ENCODE assay signal across 23 cellular contexts in the genomic region with DNA sequence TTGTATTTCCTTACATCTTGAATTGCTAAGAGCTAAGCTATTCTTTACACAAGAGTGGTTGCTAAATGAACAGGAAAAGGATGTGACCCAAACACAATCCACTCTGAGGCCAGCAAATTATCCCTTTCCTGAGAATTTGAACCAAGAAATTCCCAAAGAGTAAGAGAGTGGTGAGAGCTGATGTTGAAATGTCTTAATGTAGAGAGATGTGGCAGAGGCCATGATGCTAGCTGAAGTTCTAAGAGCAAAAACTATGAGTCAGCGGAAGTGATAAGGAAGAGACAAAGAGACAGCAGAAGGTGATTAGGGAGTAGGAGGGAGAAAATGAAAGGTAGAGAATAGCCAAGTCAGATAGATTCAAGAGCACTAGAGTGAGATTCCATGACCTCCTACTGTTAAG.
DNase-seq lines count a peak whose midpoint lies in the region; ATAC-seq, FAIRE-seq and TF ChIP-seq lines count a peak whose summit lies in the region.
"Had no signal": no experiment of that assay in that cellular context is flagged by ENCODE, and none has a peak within 500 bp of the region (broad histone marks: within the 10 kb centered on the region; RNA-seq: fewer than 3 reads in every experiment).

No MANE protein-coding gene starts in this region.

- no peak overlapping the region for H3K9ac ChIP-seq in H1 (replicated peaks in 1 of 4; ENCODE audit: extremely low read depth in 1 of 4, low read depth in 3 of 4, low read length in 3 of 4)
- no peak overlapping the region for H3K9ac ChIP-seq in mesendoderm (ENCODE audit: low read length)
- H3K9ac ChIP-seq: KMS-11 had no signal

- H3K23me2 ChIP-seq in H1 (ENCODE audit: low read depth, low read length), result no peaks in the 10 kb centered on the region

- H3K4ac ChIP-seq in H1 (replicated peaks; ENCODE audit: insufficient read length, low read depth, low read length), result no peak overlapping the region
- H3K4ac ChIP-seq in mesendoderm (ENCODE audit: low read depth, low read length), result no peak overlapping the region

- H3K4me1 ChIP-seq in H1 (replicated peaks in 1 of 4; ENCODE audit: control insufficient read depth in 3 of 4, insufficient read depth in 4 of 4, low read length in 3 of 4) (peaks cover 0 to 5% (median under 1%) of the 10 kb centered on the region in 4 experiments; a peak in 2 of 7 replicates), mesendoderm (ENCODE audit: control insufficient read depth, low read depth, low read length) (no peaks in the 10 kb centered on the region)
- H3K4me1 ChIP-seq: prostate gland, thyroid gland had no signal

- H3K27me3 ChIP-seq in H1 (replicated peaks in 1 of 4; ENCODE audit: control insufficient read depth in 3 of 4, extremely low read depth in 1 of 4, insufficient read depth in 3 of 4, low read length in 3 of 4) (no peaks in the 10 kb centered on the region), mesendoderm (ENCODE audit: insufficient read depth, low read length, poor library complexity) (no peaks in the 10 kb centered on the region)
- H3K27me3 ChIP-seq: gastrocnemius medialis, left lung, thyroid gland had no signal

- H4K20me1 ChIP-seq in H1 (replicated peaks in 1 of 2; ENCODE audit: control insufficient read depth in 1 of 2, insufficient read depth in 2 of 2, low read length in 2 of 2), result no peaks in the 10 kb centered on the region

- H3K36me3 ChIP-seq in H1 (ENCODE audit: control insufficient read depth in 2 of 4, insufficient read depth in 4 of 4, low read length in 3 of 4), result no peaks in the 10 kb centered on the region
- H3K36me3 ChIP-seq in mesendoderm (ENCODE audit: control insufficient read depth, insufficient read depth, low read length), result no peaks in the 10 kb centered on the region
- H3K36me3 ChIP-seq: gastrocnemius medialis, left lung, prostate gland, thyroid gland had no signal

- H2BK15ac ChIP-seq in H1 (ENCODE audit: low read length), result no peak overlapping the region
- no peak overlapping the region for H2BK15ac ChIP-seq in mesendoderm (replicated peaks; ENCODE audit: low read depth)

- H3K23ac ChIP-seq in H1 (ENCODE audit: insufficient read length) (no peak overlapping the region), mesendoderm (ENCODE audit: low read length) (no peak overlapping the region)

- H4K5ac ChIP-seq in H1 (ENCODE audit: insufficient read length, low read depth, low read length) (no peak overlapping the region), mesendoderm (ENCODE audit: low read length) (no peak overlapping the region)

- TF ChIP-seq RAD21 in H1 (IDR thresholded peaks at IDR 0.05 in 1 of 2, conservative IDR thresholded peaks at IDR 0.05 in 1 of 2; ENCODE audit: low read depth in 2 of 2, low read length in 2 of 2), result no peak

- no peak overlapping the region for H4K8ac ChIP-seq in H1 (ENCODE audit: extremely low read depth, insufficient read depth, low read length)
- H4K8ac ChIP-seq in mesendoderm (ENCODE audit: low read depth, low read length), result no peak overlapping the region

- 100% methylated on average over 1 of the region's 1 CpG; no CpG with 5 or more reads in 1 of the 2 experiments for WGBS in H1 (ENCODE audit: extremely low coverage in 1 of 2, insufficient coverage in 1 of 2, insufficient read length in 1 of 2, insufficient replicate concordance in 2 of 2, low coverage in 1 of 2, low lambda C conversion rate in 2 of 2, missing lambda C conversion rate in 1 of 2), 2 experiments
- WGBS in mesendoderm (ENCODE audit: extremely low coverage, insufficient coverage, low lambda C conversion rate), result no CpG with 5 or more reads among the region's 1 CpG

- no peak overlapping the region for H3K56ac ChIP-seq in H1 (replicated peaks; ENCODE audit: insufficient read length, low read depth, low read length)
- H3K56ac ChIP-seq in mesendoderm (ENCODE audit: low read length), result no peak overlapping the region

- H3K79me2 ChIP-seq in H1 (ENCODE audit: control insufficient read depth in 1 of 2, insufficient read depth in 2 of 2, low read length in 2 of 2) (no peaks in the 10 kb centered on the region), mesendoderm (ENCODE audit: control insufficient read depth, insufficient read depth, low read length) (no peaks in the 10 kb centered on the region)

- TF ChIP-seq POLR2A in H1 (IDR thresholded peaks at IDR 0.05; ENCODE audit: control extremely low read depth in 1 of 2, low read depth in 2 of 2, low read length in 2 of 2), result no peak

- H2BK120ac ChIP-seq in H1 (replicated peaks; ENCODE audit: low read depth, low read length) (no peak overlapping the region), mesendoderm (ENCODE audit: low read depth, low read length) (no peak overlapping the region)

- ATAC-seq in HG03378 (IDR thresholded peaks at IDR 0.05; ENCODE audit: unreplicated experiment) (no peak), GM21526 (IDR thresholded peaks at IDR 0.05; ENCODE audit: low FRiP score, unreplicated experiment) (no peak), HG02852 (IDR thresholded peaks at IDR 0.05; ENCODE audit: unreplicated experiment) (no peak)
- ATAC-seq: gastrocnemius medialis; left lung; stimulated activated naive CD8-positive, alpha-beta T cell treated with anti-CD3 and anti-CD28 coated beads, Interleukin-15, Interleukin-2, amounts not matched to agents 100 U/mL and 50 U/mL, for 24 hours had no signal

- H3K27ac ChIP-seq in H1 (ENCODE audit: low read depth, low read length) (no peak overlapping the region), mesendoderm (ENCODE audit: low read depth, low read length) (no peak overlapping the region)
- H3K27ac ChIP-seq: coronary artery, gastrocnemius medialis, KMS-11, left lung, prostate gland, thyroid gland had no signal

- DNase-seq in ELR (ENCODE audit: low read depth) (peak; percentile 39), RPMI7951 (ENCODE audit: low read depth) (peak; percentile 15), H1 (ENCODE audit: low read depth in 1 of 2, low spot score in 2 of 2) (no peak), mesendoderm (peak; percentile 25), GM13976 (ENCODE audit: low spot score) (no peak)
- DNase-seq: activated CD4-positive, alpha-beta T cell treated with anti-CD3 and anti-CD28 coated beads for 1 hour; activated naive CD8-positive, alpha-beta T cell treated with anti-CD3 and anti-CD28 coated beads, Interleukin-2, amount 10 ng/mL, durations not matched to agents 7 days and 5 days; gastrocnemius medialis; left lung; MV-4-11; NCI-H187; stimulated activated CD4-positive, alpha-beta T cell treated with anti-CD3 and anti-CD28 coated beads, Interleukin-4, amount 100 ng/mL, for 1 hour; stimulated activated naive CD8-positive, alpha-beta T cell treated with anti-CD3 and anti-CD28 coated beads, Interleukin-15, Interleukin-2, amounts not matched to agents 100 U/mL and 50 U/mL, for 24 hours; T1000; thyroid gland had no signal

- H3K79me1 ChIP-seq in H1 (ENCODE audit: low read depth, low read length) (no peaks in the 10 kb centered on the region), mesendoderm (ENCODE audit: low read length) (no peaks in the 10 kb centered on the region)

- in situ Hi-C loops in GM13976 (cut with MboI; ENCODE audit: low sequenced_read_pairs, unreplicated experiment), result no loop called here

- H2AK5ac ChIP-seq in H1 (ENCODE audit: low read depth, low read length), result no peak overlapping the region
- H2AK5ac ChIP-seq in mesendoderm (ENCODE audit: low read length), result no peak overlapping the region

- no peak for FAIRE-seq in H1 (lab: Jason Lieb, UNC)
- FAIRE-seq: G401.6 had no signal

- H2BK20ac ChIP-seq in H1 (ENCODE audit: low read length), result no peak overlapping the region

- CTCF ChIA-PET in H1 (lab: Charles Lee; ENCODE audit: partially characterized antibody), result interaction anchor here (1.6 kb wide), 1 partner anchor 21 kb away, joined by 4 read pairs; no protein-coding TSS in a partner anchor

- H3K9me3 ChIP-seq in H1 (ENCODE audit: insufficient read depth in 2 of 2, low read depth in 1 of 2, low read length in 1 of 2), result no peaks in the 10 kb centered on the region
- H3K9me3 ChIP-seq: gastrocnemius medialis, left lung, prostate gland, thyroid gland had no signal

- H2BK5ac ChIP-seq in H1 (ENCODE audit: low read depth, low read length) (no peak overlapping the region), mesendoderm (ENCODE audit: low read length) (no peak overlapping the region)

- H3K14ac ChIP-seq in H1 (ENCODE audit: insufficient read length), result no peak overlapping the region

- TF ChIP-seq CTCF in H1 (IDR thresholded peaks at IDR 0.05; ENCODE audit: control extremely low read depth in 1 of 3, insufficient read depth in 1 of 3, low read depth in 1 of 3, low read length in 3 of 3) (no peak), GM13976 (IDR thresholded peaks at IDR 0.05; ENCODE audit: borderline replicate concordance, control extremely low read depth, extremely low read depth, insufficient read depth, missing control alignments) (no peak)

- no peak overlapping the region for H2BK12ac ChIP-seq in H1 (ENCODE audit: low read depth, low read length)

- H3K18ac ChIP-seq in H1 (ENCODE audit: extremely low read depth, low read length) (no peak overlapping the region), mesendoderm (ENCODE audit: low read length) (no peak overlapping the region)

- POLR2A ChIA-PET in H1 (lab: Charles Lee; ENCODE audit: partially characterized antibody), result no interaction called here

- no peak overlapping the region for H4K91ac ChIP-seq in H1 (replicated peaks; ENCODE audit: insufficient read length, low read length)

- TF ChIP-seq EP300 in H1 (IDR thresholded peaks at IDR 0.05; ENCODE audit: borderline replicate concordance in 1 of 2, low read depth in 2 of 2, low read length in 2 of 2), result no peak

- H2AFZ ChIP-seq in H1 (ENCODE audit: low read length), result 0 out of 2 replicates have a peak overlapping the region, but pooled peaks have one; percentile 29

- H3K4me2 ChIP-seq in H1 (ENCODE audit: insufficient read depth in 1 of 2, low read depth in 2 of 2, low read length in 2 of 2) (no peak overlapping the region), mesendoderm (ENCODE audit: low read length) (no peak overlapping the region)
- H3K4me2 ChIP-seq: KMS-11 had no signal

- no peak overlapping the region for H3K4me3 ChIP-seq in H1 (ENCODE audit: extremely low read depth in 1 of 4, insufficient read depth in 2 of 4, low read depth in 3 of 4, low read length in 4 of 4)
- H3K4me3 ChIP-seq in mesendoderm (ENCODE audit: low read length), result no peak overlapping the region
- H3K4me3 ChIP-seq: coronary artery, gastrocnemius medialis, left lung, prostate gland, skin epidermis, thyroid gland had no signal

TF ChIP-seq in H1, 55 proteins besides CTCF, POLR2A, EP300 and RAD21:
- TF ChIP-seq TCF12 (IDR thresholded peaks at IDR 0.05; ENCODE audit: low read depth, low read length) (no peak), SP2 (IDR thresholded peaks at IDR 0.05; ENCODE audit: low read length) (no peak), GTF2F1 (IDR thresholded peaks at IDR 0.05; ENCODE audit: borderline replicate concordance, low read depth, low read length) (no peak)

Comparison
In these comparisons a context has a peak if more than half of its experiments do, and no peak if none do; other contexts are left out.
1. DNase-seq: peak in ELR (single experiment), RPMI7951 (single experiment) and mesendoderm (single experiment); none in H1 (0 of 2) and GM13976 (single experiment).